18 cellular contexts compared by ENCODE assay signal in the genomic region with DNA sequence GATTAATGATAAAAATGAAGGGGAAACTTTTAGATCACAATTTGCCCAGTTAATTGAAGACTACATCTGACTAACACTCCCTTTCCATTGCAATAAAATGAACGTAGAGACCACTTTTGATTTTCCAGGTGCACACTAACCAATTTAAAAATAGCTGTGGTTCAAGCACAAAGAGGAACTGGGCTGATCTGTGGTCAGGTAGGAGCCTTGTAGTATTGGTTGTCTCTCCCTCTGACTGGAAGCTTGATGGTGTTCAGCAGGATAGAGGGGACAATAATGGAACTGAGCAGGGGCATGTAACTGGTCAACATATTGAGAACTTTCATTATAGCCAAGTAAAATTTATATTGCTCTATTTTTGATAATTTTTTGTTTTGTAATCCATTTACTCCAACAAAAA.
DNase-seq lines count a peak whose midpoint lies in the region; ATAC-seq and TF ChIP-seq lines count a peak whose summit lies in the region.
"Had no signal": no experiment of that assay in that cellular context is flagged by ENCODE, and none has a peak within 500 bp of the region (broad histone marks: within the 10 kb centered on the region; RNA-seq: fewer than 3 reads in every experiment).

No MANE protein-coding gene starts in this region.

- H3K4me1 Mint-ChIP-seq in neural progenitor cell (peaks cover 3% of the 10 kb centered on the region), T-cell (no peaks in the 10 kb centered on the region)
- H3K4me1 Mint-ChIP-seq: CD8-positive, alpha-beta memory T cell; natural killer cell had no signal

- POLR2A ChIA-PET in T-cell (lab: Charles Lee) = no interaction called here

- H3K4me1 ChIP-seq in neural progenitor cell = no peaks in the 10 kb centered on the region
- H3K4me1 ChIP-seq in right cardiac atrium (ENCODE audit: control insufficient read depth, insufficient read depth, low read length) = no peaks in the 10 kb centered on the region
- no peaks in the 10 kb centered on the region for H3K4me1 ChIP-seq in breast epithelium
- H3K4me1 ChIP-seq: thyroid gland had no signal

- H4K20me1 ChIP-seq in neural progenitor cell (ENCODE audit: low read depth) = no peaks in the 10 kb centered on the region

- no peak overlapping the region for H2AFZ ChIP-seq in neural progenitor cell (replicated peaks)

- no peak overlapping the region for H3K9ac ChIP-seq in neural progenitor cell

- no peaks in the 10 kb centered on the region for H3K79me2 ChIP-seq in neural progenitor cell (ENCODE audit: low read depth)

- TF ChIP-seq POLR2A in GM18505 (IDR thresholded peaks at IDR 0.05; ENCODE audit: borderline replicate concordance, extremely low read depth, insufficient read depth, insufficient read length) = no peak
- no peak for TF ChIP-seq POLR2A in breast epithelium (IDR thresholded peaks at IDR 0.05)

- DNase-seq in neural progenitor cell (ENCODE audit: low spot score) (no peak), T-cell (no peak), right cardiac atrium (no peak), breast epithelium (ENCODE audit: low spot score in 2 of 2) (no peak)
- DNase-seq: activated CD4-positive, CD25-positive, alpha-beta regulatory T cell treated with anti-CD3 and anti-CD28 coated beads, Interleukin-2, amount 50 U/mL, for 72 hours; activated CD8-positive, alpha-beta memory T cell treated with anti-CD3 and anti-CD28 coated beads, Interleukin-2, amount 50 U/mL, for 4 hours; activated naive CD4-positive, alpha-beta T cell treated with anti-CD3 and anti-CD28 coated beads for 36 hours; CD8-positive, alpha-beta memory T cell; natural killer cell; T-helper 1 cell; thyroid gland had no signal

- H3K27ac ChIP-seq in neural progenitor cell (no peak overlapping the region), right cardiac atrium (ENCODE audit: low read length) (no peak overlapping the region), breast epithelium (no peak overlapping the region)
- H3K27ac ChIP-seq: coronary artery, RWPE1, thyroid gland had no signal

- no peak for TF ChIP-seq CTCF in neural progenitor cell (IDR thresholded peaks at IDR 0.05)
- TF ChIP-seq CTCF in breast epithelium (IDR thresholded peaks at IDR 0.05) = no peak

- H3K36me3 Mint-ChIP-seq in neural progenitor cell (no peaks in the 10 kb centered on the region), T-cell (no peaks in the 10 kb centered on the region)
- H3K36me3 Mint-ChIP-seq: CD8-positive, alpha-beta memory T cell; natural killer cell had no signal

- intact Hi-C loops in right cardiac atrium (cut with DNase I) = no loop called here
- intact Hi-C loops in breast epithelium (cut with DNase I; ENCODE audit: low total_unique reads) = no loop called here

- 83% methylated on average over 1 of the region's 1 CpG for WGBS in right cardiac atrium

- H3K9me3 ChIP-seq in neural progenitor cell (ENCODE audit: low read depth) = no peaks in the 10 kb centered on the region
- H3K9me3 ChIP-seq in right cardiac atrium (ENCODE audit: control insufficient read depth, low read length) = no peaks in the 10 kb centered on the region
- no peaks in the 10 kb centered on the region for H3K9me3 ChIP-seq in breast epithelium
- H3K9me3 ChIP-seq: thyroid gland had no signal

- ATAC-seq in GM18505 (IDR thresholded peaks at IDR 0.05; ENCODE audit: unreplicated experiment) (peak; percentile 94), GM21390 (IDR thresholded peaks at IDR 0.05; ENCODE audit: unreplicated experiment) (peak; percentile 66), HG02884 (IDR thresholded peaks at IDR 0.05; ENCODE audit: unreplicated experiment) (peak; percentile 77), HG03565 (IDR thresholded peaks at IDR 0.05; ENCODE audit: unreplicated experiment) (peak; percentile 74), T-cell (replicated peaks in 1 of 4) (no peak), right cardiac atrium (no peak)
- ATAC-seq: HepG2, natural killer cell had no signal

- H3K27me3 ChIP-seq in neural progenitor cell (no peaks in the 10 kb centered on the region), right cardiac atrium (ENCODE audit: control insufficient read depth, insufficient read depth) (no peaks in the 10 kb centered on the region), breast epithelium (no peaks in the 10 kb centered on the region)
- H3K27me3 ChIP-seq: thyroid gland had no signal

- H3K36me3 ChIP-seq in neural progenitor cell (no peaks in the 10 kb centered on the region), breast epithelium (no peaks in the 10 kb centered on the region)
- H3K36me3 ChIP-seq: thyroid gland had no signal

- H3K9me3 Mint-ChIP-seq in neural progenitor cell (no peaks in the 10 kb centered on the region), T-cell (peaks cover 0 to 13% (median 0%) of the 10 kb centered on the region in 3 donors)
- H3K9me3 Mint-ChIP-seq: activated naive CD4-positive, alpha-beta T cell treated with anti-CD3 and anti-CD28 coated beads for 36 hours had no signal

- no peaks in the 10 kb centered on the region for H3F3A ChIP-seq in neural progenitor cell (ENCODE audit: low read depth)

- H3K27ac Mint-ChIP-seq in neural progenitor cell = no peak overlapping the region
- H3K27ac Mint-ChIP-seq in T-cell = no peak overlapping the region
- H3K27ac Mint-ChIP-seq: activated naive CD4-positive, alpha-beta T cell treated with anti-CD3 and anti-CD28 coated beads for 36 hours; CD8-positive, alpha-beta memory T cell; natural killer cell had no signal

- H3K4me2 ChIP-seq in neural progenitor cell = no peak overlapping the region

- H3K4me3 Mint-ChIP-seq in neural progenitor cell (no peak overlapping the region), T-cell (no peak overlapping the region)
- H3K4me3 Mint-ChIP-seq: activated naive CD4-positive, alpha-beta T cell treated with anti-CD3 and anti-CD28 coated beads for 36 hours; CD8-positive, alpha-beta memory T cell; natural killer cell had no signal

- H3K4me3 ChIP-seq in neural progenitor cell (no peak overlapping the region), right cardiac atrium (ENCODE audit: low read length) (no peak overlapping the region), breast epithelium (no peak overlapping the region)
- H3K4me3 ChIP-seq: coronary artery, thyroid gland had no signal

- CTCF ChIA-PET in T-cell (lab: Charles Lee) = no interaction called here

- H3K27me3 Mint-ChIP-seq in neural progenitor cell (ENCODE audit: insufficient read depth, low read depth) (no peaks in the 10 kb centered on the region), T-cell (no peaks in the 10 kb centered on the region)
- H3K27me3 Mint-ChIP-seq: CD8-positive, alpha-beta memory T cell had no signal

Comparison
In these comparisons a context has a peak if more than half of its experiments do, and no peak if none do; other contexts are left out.
1. ATAC-seq: peak in GM18505 (single experiment), GM21390 (single experiment), HG02884 (single experiment) and HG03565 (single experiment); none in T-cell (0 of 4) and right cardiac atrium (0 of 2).